Comparison of ENCODE assay signal across 19 cellular contexts in the genomic region with DNA sequence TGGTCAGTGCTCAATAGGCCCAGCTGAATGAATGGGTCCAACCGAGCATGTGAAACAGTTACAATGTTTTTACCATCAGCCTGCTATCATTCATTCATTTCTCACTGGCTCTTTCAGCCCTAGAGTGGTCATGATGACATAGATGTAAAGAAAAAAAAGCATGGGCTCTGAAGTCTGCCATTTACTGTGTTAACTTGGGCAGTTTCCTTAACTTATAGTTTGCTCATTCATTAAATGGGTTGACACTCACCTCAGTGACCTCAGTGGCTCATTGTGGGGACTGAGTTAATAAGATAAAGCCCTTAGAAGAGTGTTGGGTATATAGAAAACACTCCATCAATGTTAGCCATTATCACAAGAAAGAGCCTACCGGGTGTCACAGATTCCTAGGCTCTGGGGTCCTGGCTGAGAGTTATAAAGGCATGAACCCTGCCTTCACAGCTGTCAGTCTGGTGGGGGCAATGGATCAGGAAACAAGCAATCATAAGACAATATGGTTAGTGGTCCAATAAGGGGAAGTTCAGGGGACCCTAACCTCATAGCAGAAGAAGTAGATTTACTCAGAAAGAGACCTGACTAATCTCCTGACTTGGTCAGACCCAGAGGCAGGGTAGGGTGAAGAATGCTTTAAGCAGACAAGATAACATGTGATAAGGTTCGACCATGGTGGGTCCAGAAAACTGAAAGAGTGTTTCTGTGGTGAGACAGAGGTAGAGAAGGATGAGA. TPM values are rescaled to one million over a fixed set of nuclear protein-coding genes. Genes with fewer than 3 reads are reported as not detected.
A peak's percentile ranks its signal among the peaks of the same experiment; 100 is the strongest.
DNase-seq lines count a peak whose midpoint lies in the region; ATAC-seq and TF ChIP-seq lines count a peak whose summit lies in the region.
"Had no signal": no experiment of that assay in that cellular context is flagged by ENCODE, and none has a peak within 500 bp of the region (broad histone marks: within the 10 kb centered on the region; RNA-seq: fewer than 3 reads in every experiment).

No MANE protein-coding gene starts in this region.

- ATAC-seq in GM18870 (IDR thresholded peaks at IDR 0.05; ENCODE audit: unreplicated experiment) (peak; percentile 72), HG02610 (IDR thresholded peaks at IDR 0.05; ENCODE audit: unreplicated experiment) (peak; percentile 93), HG03442 (IDR thresholded peaks at IDR 0.05; ENCODE audit: unreplicated experiment) (peak; percentile 67), right lobe of liver (no peak), GM19452 (IDR thresholded peaks at IDR 0.05; ENCODE audit: unreplicated experiment) (no peak), left colon (no peak)
- ATAC-seq: sciatic nerve had no signal

- peak overlapping the region; percentile 48 to 73 (median 49) for H3K4me3 ChIP-seq in right lobe of liver
- H3K4me3 ChIP-seq: breast epithelium had no signal

- DNase-seq in right lobe of liver = no peak
- no peak for DNase-seq in ACHN
- DNase-seq in left colon = no peak
- DNase-seq in iPS-NIHi11 (ENCODE audit: low spot score) = no peak
- DNase-seq: activated CD8-positive, alpha-beta memory T cell treated with anti-CD3 and anti-CD28 coated beads for 24 hours; activated naive CD4-positive, alpha-beta T cell treated with anti-CD3 and anti-CD28 coated beads for 36 hours; DMS79 treated with DMSO at 0.1 percent for 48 hours; effector memory CD4-positive, alpha-beta T cell; mesendoderm; MM.1S; SHP77; stimulated activated naive CD4-positive, alpha-beta T cell treated with Interleukin-2 at 50 U/mL for 16 hours had no signal

- peak overlapping the region; percentile 54 to 90 (median 69) for H3K27ac ChIP-seq in right lobe of liver
- H3K27ac ChIP-seq: breast epithelium, C4-2B had no signal

- no peak for TF ChIP-seq POLR2A in right lobe of liver (IDR thresholded peaks at IDR 0.05)

- peaks cover 0 to 58% (median 11%) of the 10 kb centered on the region in 4 donors for H3K4me1 ChIP-seq in right lobe of liver
- H3K4me1 ChIP-seq: breast epithelium had no signal

- intact Hi-C loops in right lobe of liver (cut with DNase I) = no loop called here
- intact Hi-C loops in left colon (cut with DNase I, micrococcal nuclease) = no loop called here

- in situ Hi-C loops in ACHN (cut with HindIII; ENCODE audit: low pct_ligation_motif_present, low pct_unique_long_range_greater_than_20kb, low sequenced_read_pairs) = no loop called here

- H3K36me3 ChIP-seq in right lobe of liver = peaks cover 0 to 14% (median 2%) of the 10 kb centered on the region in 4 donors
- H3K36me3 ChIP-seq: breast epithelium had no signal

- no peaks in the 10 kb centered on the region for H3K9me3 ChIP-seq in right lobe of liver
- H3K9me3 ChIP-seq: breast epithelium had no signal

- H3K27me3 ChIP-seq in right lobe of liver = no peaks in the 10 kb centered on the region
- H3K27me3 ChIP-seq: breast epithelium had no signal

- TF ChIP-seq CTCF in right lobe of liver (IDR thresholded peaks at IDR 0.05) = no peak

- 16% methylated on average over 3 of the region's 3 CpGs for WGBS in right lobe of liver (ENCODE audit: insufficient coverage, low coverage, low lambda C conversion rate, missing lambda C conversion rate)

RNA-seq across cellular contexts. Expression of a gene that starts 29.7 kb away (rescaled TPM):
- total RNA-seq in right lobe of liver (100 to 1,000 TPM in 2 of 6 experiments, 10 to 100 TPM in 4; 78.8 to 340 (median 90.3) TPM), left colon (10 to 100 TPM in 1 of 2 donors, 1 to 10 TPM in 1; 8.6 to 10.9 TPM)

Comparison
In these comparisons a context has a peak if more than half of its experiments do, and no peak if none do; other contexts are left out.
1. ATAC-seq: peak in GM18870 (single experiment), HG02610 (single experiment) and HG03442 (single experiment); none in right lobe of liver (0 of 4), GM19452 (single experiment) and left colon (single experiment).
2. RNA of a gene that starts 29.7 kb away (total RNA-seq): 78.8 to 340 TPM in right lobe of liver; 8.6 to 10.9 TPM in left colon; every median in the first group is over 4 times any median in the second.